Comparison of ENCODE assay signal across 19 cellular contexts in the genomic region with DNA sequence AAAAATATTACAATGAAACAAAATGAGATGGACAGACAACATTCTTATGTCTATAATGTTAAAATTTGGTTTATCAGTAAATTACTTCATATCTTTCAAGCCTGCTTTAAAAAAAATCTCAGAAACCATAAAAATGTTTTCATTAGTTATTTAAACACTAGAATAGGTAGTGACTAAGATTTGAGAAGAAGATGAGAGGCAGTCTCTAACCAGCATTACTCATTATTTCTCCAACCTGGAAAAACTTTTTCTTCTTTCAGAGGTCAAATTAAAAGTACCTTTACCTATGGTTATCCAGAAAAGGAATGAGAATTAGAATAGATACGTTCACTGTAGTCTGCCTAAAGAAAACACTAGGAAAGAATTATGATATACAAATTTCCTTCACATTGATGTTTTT. TPM values are rescaled to one million over a fixed set of nuclear protein-coding genes. Genes with fewer than 3 reads are reported as not detected.
DNase-seq lines count a peak whose midpoint lies in the region; ATAC-seq, FAIRE-seq and TF ChIP-seq lines count a peak whose summit lies in the region.
"Had no signal": no experiment of that assay in that cellular context is flagged by ENCODE, and none has a peak within 500 bp of the region (broad histone marks: within the 10 kb centered on the region; RNA-seq: fewer than 3 reads in every experiment).

No MANE protein-coding gene starts in this region.

- DNase-seq in activated CD8-positive, alpha-beta T cell treated with anti-CD3 and anti-CD28 coated beads for 36 hours = no peak
- no peak for DNase-seq in activated CD8-positive, alpha-beta T cell treated with anti-CD3 and anti-CD28 coated beads, Interleukin-2, amount 10 ng/mL, durations not matched to agents 7 days and 5 days
- DNase-seq in PC-3 (peak; percentile 47), NOMO-1 treated with DMSO at 0.1 percent for 48 hours (lab: John Stamatoyannopoulos, UW; ENCODE audit: unreplicated experiment) (no peak), HuH-7.5 (ENCODE audit: low spot score) (no peak), COLO668 (lab: John Stamatoyannopoulos, UW; ENCODE audit: unreplicated experiment) (no peak)
- DNase-seq: 8988T, BE2C, DMS 273 treated with DMSO at 0.1 percent for 48 hours, MV-4-11, NCI-H2029, NCI-H2171 treated with DMSO at 0.1 percent for 48 hours had no signal

- peak overlapping the region; percentile 83 for H3K27ac Mint-ChIP-seq in activated CD8-positive, alpha-beta T cell treated with anti-CD3 and anti-CD28 coated beads for 36 hours
- no peak overlapping the region for H3K27ac Mint-ChIP-seq in activated CD8-positive, alpha-beta T cell treated with anti-CD3 and anti-CD28 coated beads, Interleukin-2, amount 10 ng/mL, durations not matched to agents 7 days and 5 days
- peak overlapping the region; percentile 69 for H3K27ac Mint-ChIP-seq in stimulated activated naive CD8-positive, alpha-beta T cell treated with anti-CD3 and anti-CD28 coated beads, Interleukin-15, Interleukin-2, amounts not matched to agents 100 ng/mL and 50 ng/mL, for 24 hours
- H3K27ac Mint-ChIP-seq: GM23338 had no signal

- intact Hi-C loops in activated CD8-positive, alpha-beta T cell treated with anti-CD3 and anti-CD28 coated beads for 36 hours (cut with micrococcal nuclease) = no loop called here
- intact Hi-C loops in PC-3 (cut with micrococcal nuclease) = no loop called here

- no peaks in the 10 kb centered on the region for H4K20me1 ChIP-seq in PC-3 (ENCODE audit: low read length)

- H3K9me3 Mint-ChIP-seq in activated CD8-positive, alpha-beta T cell treated with anti-CD3 and anti-CD28 coated beads for 36 hours = no peaks in the 10 kb centered on the region
- peaks cover 2% of the 10 kb centered on the region for H3K9me3 Mint-ChIP-seq in activated CD8-positive, alpha-beta T cell treated with anti-CD3 and anti-CD28 coated beads, Interleukin-2, amount 10 ng/mL, durations not matched to agents 7 days and 5 days (ENCODE audit: insufficient read depth)
- H3K9me3 Mint-ChIP-seq in stimulated activated naive CD8-positive, alpha-beta T cell treated with anti-CD3 and anti-CD28 coated beads, Interleukin-15, Interleukin-2, amounts not matched to agents 100 ng/mL and 50 ng/mL, for 24 hours = no peaks in the 10 kb centered on the region
- H3K9me3 Mint-ChIP-seq: GM23338, IgD-negative memory B cell had no signal

- POLR2A ChIA-PET in activated CD8-positive, alpha-beta T cell treated with anti-CD3 and anti-CD28 coated beads for 36 hours (lab: Charles Lee) = interaction anchor here (0.9 to 1.0 kb wide), 2 partner anchors 19 to 45 kb away, joined by 3 to 4 read pairs; no protein-coding TSS in a partner anchor
- POLR2A ChIA-PET in activated CD8-positive, alpha-beta T cell treated with anti-CD3 and anti-CD28 coated beads, Interleukin-2, amount 10 ng/mL, durations not matched to agents 7 days and 5 days (lab: Charles Lee) = no interaction called here
- POLR2A ChIA-PET in PC-3 (lab: Charles Lee; ENCODE audit: unreplicated experiment) = no interaction called here

- H3K4me2 ChIP-seq in PC-3 (ENCODE audit: low read length) = peak overlapping the region; percentile 15; the same call in 1 of the 2 replicates
- H3K4me2 ChIP-seq: GM23338 had no signal

- H3K27ac ChIP-seq in PC-3 (ENCODE audit: low read length) = no peak overlapping the region

- H3K27me3 ChIP-seq in PC-3 (ENCODE audit: low read length) = no peaks in the 10 kb centered on the region
- H3K27me3 ChIP-seq: BE2C had no signal

- peaks cover 17% of the 10 kb centered on the region for H3K4me1 ChIP-seq in PC-3 (ENCODE audit: insufficient read depth, low read length)
- H3K4me1 ChIP-seq: BE2C had no signal

- no peak for TF ChIP-seq CTCF in activated CD8-positive, alpha-beta T cell treated with anti-CD3 and anti-CD28 coated beads for 36 hours (IDR thresholded peaks at IDR 0.05)
- TF ChIP-seq CTCF in PC-3 (conservative IDR thresholded peaks at IDR 0.05; ENCODE audit: low read depth, low read length) = no peak

- no TSS peak for BruUV-seq in PC-3 (replicated peaks; lab: Mats Ljungman, UMichigan)

- no peaks in the 10 kb centered on the region for H3K9me3 ChIP-seq in PC-3 (ENCODE audit: low read length)
- H3K9me3 ChIP-seq: BE2C had no signal

- no peaks in the 10 kb centered on the region for H3K79me2 ChIP-seq in PC-3 (ENCODE audit: low read length)

- H3K36me3 ChIP-seq in PC-3 (ENCODE audit: low read depth, low read length) = no peaks in the 10 kb centered on the region
- H3K36me3 ChIP-seq: BE2C had no signal

- no peaks in the 10 kb centered on the region for H3K27me3 Mint-ChIP-seq in activated CD8-positive, alpha-beta T cell treated with anti-CD3 and anti-CD28 coated beads for 36 hours
- no peaks in the 10 kb centered on the region for H3K27me3 Mint-ChIP-seq in activated CD8-positive, alpha-beta T cell treated with anti-CD3 and anti-CD28 coated beads, Interleukin-2, amount 10 ng/mL, durations not matched to agents 7 days and 5 days (ENCODE audit: low read depth)
- H3K27me3 Mint-ChIP-seq in stimulated activated naive CD8-positive, alpha-beta T cell treated with anti-CD3 and anti-CD28 coated beads, Interleukin-15, Interleukin-2, amounts not matched to agents 100 ng/mL and 50 ng/mL, for 24 hours = no peaks in the 10 kb centered on the region

- H3K9ac ChIP-seq in PC-3 (ENCODE audit: low read length) = no peak overlapping the region

- H3K36me3 Mint-ChIP-seq in activated CD8-positive, alpha-beta T cell treated with anti-CD3 and anti-CD28 coated beads for 36 hours (ENCODE audit: low read depth) = peaks cover 2% of the 10 kb centered on the region
- H3K36me3 Mint-ChIP-seq in activated CD8-positive, alpha-beta T cell treated with anti-CD3 and anti-CD28 coated beads, Interleukin-2, amount 10 ng/mL, durations not matched to agents 7 days and 5 days (ENCODE audit: low read depth) = peaks cover 20% of the 10 kb centered on the region
- H3K36me3 Mint-ChIP-seq in stimulated activated naive CD8-positive, alpha-beta T cell treated with anti-CD3 and anti-CD28 coated beads, Interleukin-15, Interleukin-2, amounts not matched to agents 100 ng/mL and 50 ng/mL, for 24 hours (ENCODE audit: low read depth) = no peaks in the 10 kb centered on the region
- H3K36me3 Mint-ChIP-seq: IgD-negative memory B cell had no signal

- H3K9me2 ChIP-seq in PC-3 (replicated peaks; ENCODE audit: low read length) = no peaks in the 10 kb centered on the region

- H2AFZ ChIP-seq in PC-3 (ENCODE audit: low read length) = no peak overlapping the region
- H2AFZ ChIP-seq: GM23338 had no signal

- ATAC-seq in activated CD8-positive, alpha-beta T cell treated with anti-CD3 and anti-CD28 coated beads for 36 hours = no peak
- ATAC-seq in activated CD8-positive, alpha-beta T cell treated with anti-CD3 and anti-CD28 coated beads, Interleukin-2, amount 10 ng/mL, durations not matched to agents 7 days and 5 days = no peak
- ATAC-seq in PC-3 = peak; percentile 72
- ATAC-seq: GM23338, HCT116, Right ventricle myocardium inferior had no signal

- FAIRE-seq in islet of Langerhans (lab: Jason Lieb, UNC) = peak; percentile 92
- FAIRE-seq: GM12892 had no signal

- H3F3A ChIP-seq in PC-3 (ENCODE audit: low read length, unreplicated experiment) = no peaks in the 10 kb centered on the region

- peaks cover 52% of the 10 kb centered on the region for H3K4me1 Mint-ChIP-seq in activated CD8-positive, alpha-beta T cell treated with anti-CD3 and anti-CD28 coated beads for 36 hours (ENCODE audit: low read depth)
- H3K4me1 Mint-ChIP-seq in activated CD8-positive, alpha-beta T cell treated with anti-CD3 and anti-CD28 coated beads, Interleukin-2, amount 10 ng/mL, durations not matched to agents 7 days and 5 days (ENCODE audit: low read depth) = peaks cover 43% of the 10 kb centered on the region
- peaks cover 56% of the 10 kb centered on the region for H3K4me1 Mint-ChIP-seq in stimulated activated naive CD8-positive, alpha-beta T cell treated with anti-CD3 and anti-CD28 coated beads, Interleukin-15, Interleukin-2, amounts not matched to agents 100 ng/mL and 50 ng/mL, for 24 hours (ENCODE audit: low read depth)
- H3K4me1 Mint-ChIP-seq: IgD-negative memory B cell had no signal

- no peak overlapping the region for H3K4me3 ChIP-seq in PC-3 (ENCODE audit: low read length)
- H3K4me3 ChIP-seq: GM23338 had no signal

- H3K4me3 Mint-ChIP-seq in activated CD8-positive, alpha-beta T cell treated with anti-CD3 and anti-CD28 coated beads for 36 hours = peak overlapping the region; percentile 27
- no peak overlapping the region for H3K4me3 Mint-ChIP-seq in activated CD8-positive, alpha-beta T cell treated with anti-CD3 and anti-CD28 coated beads, Interleukin-2, amount 10 ng/mL, durations not matched to agents 7 days and 5 days
- H3K4me3 Mint-ChIP-seq in stimulated activated naive CD8-positive, alpha-beta T cell treated with anti-CD3 and anti-CD28 coated beads, Interleukin-15, Interleukin-2, amounts not matched to agents 100 ng/mL and 50 ng/mL, for 24 hours = no peak overlapping the region
- H3K4me3 Mint-ChIP-seq: GM23338, IgD-negative memory B cell had no signal

- CTCF ChIA-PET in activated CD8-positive, alpha-beta T cell treated with anti-CD3 and anti-CD28 coated beads for 36 hours (lab: Charles Lee) = interaction anchor here (1.1 kb wide), 1 partner anchor 26 kb away, joined by 4 read pairs; no protein-coding TSS in a partner anchor
- CTCF ChIA-PET in activated CD8-positive, alpha-beta T cell treated with anti-CD3 and anti-CD28 coated beads, Interleukin-2, amount 10 ng/mL, durations not matched to agents 7 days and 5 days (lab: Charles Lee) = interaction anchor here (1.1 to 1.6 kb wide), 3 partner anchors 9 to 52 kb away, joined by 3 to 7 read pairs (median 4); no protein-coding TSS in a partner anchor
- CTCF ChIA-PET in PC-3 (lab: Charles Lee) = no interaction called here

RNA-seq across cellular contexts. Expression of gene IKZF2, which starts 50.3 kb away (rescaled TPM):
- 10 to 100 TPM; 24.4 to 28.7 TPM for total RNA-seq in activated CD8-positive, alpha-beta T cell treated with anti-CD3 and anti-CD28 coated beads for 36 hours
- 10 to 100 TPM; 29.7 to 30.8 TPM for total RNA-seq in activated CD8-positive, alpha-beta T cell treated with anti-CD3 and anti-CD28 coated beads, Interleukin-2, amount 10 ng/mL, durations not matched to agents 7 days and 5 days
- 5.2 and 8.2 TPM in 2 replicates for total RNA-seq in PC-3 (2014; rRNA removed)
